19 cellular contexts compared by ENCODE assay signal in genomic region chr18:65852273-65852672, GRCh38.
"Had no signal": no experiment of that assay in that cellular context is flagged by ENCODE, and none has a peak within 500 bp of the region (broad histone marks: within the 10 kb centered on the region; RNA-seq: fewer than 3 reads in every experiment).

No MANE protein-coding gene starts in this region.

- H3K27ac Mint-ChIP-seq: immature natural killer cell, memory B cell, naive B cell, nephron had no signal

- H3K27me3 Mint-ChIP-seq: memory B cell, naive B cell had no signal

- H3K9me3 Mint-ChIP-seq: memory B cell, nephron had no signal

- DNase-seq: colonic mucosa; dermis blood vessel endothelial cell; erythroblast; foreskin keratinocyte; immature natural killer cell; left ventricle myocardium inferior; lower lobe of right lung; midbrain; naive B cell; posterior cingulate gyrus; sigmoid colon; stimulated activated CD4-positive, alpha-beta T cell treated with anti-CD3 and anti-CD28 coated beads, Interleukin-2, amount 100 ng/mL, for 24 hours; stimulated activated CD4-positive, alpha-beta T cell treated with anti-CD3 and anti-CD28 coated beads, Interleukin-4, amount 100 ng/mL, for 4 hours; stimulated activated naive CD4-positive, alpha-beta T cell; stomach; substantia nigra; transverse colon had no signal

- ATAC-seq: foreskin keratinocyte, lower lobe of right lung had no signal

- H3K4me1 Mint-ChIP-seq: immature natural killer cell, memory B cell, naive B cell had no signal

- H3K4me3 Mint-ChIP-seq: immature natural killer cell, memory B cell, naive B cell, nephron had no signal

- H3K36me3 Mint-ChIP-seq: immature natural killer cell, memory B cell, naive B cell had no signal
